In genomic region chr2:17878222-17879136, GRCh38 we compare ENCODE assay signal across 8 cellular contexts. TPM values are rescaled to one million over a fixed set of nuclear protein-coding genes. Genes with fewer than 3 reads are reported as not detected.
DNase-seq lines count a peak whose midpoint lies in the region; ATAC-seq and TF ChIP-seq lines count a peak whose summit lies in the region.

Gene KCNS3 (plus strand): TSS chr2:17878667. CDS start chr2:17931009, 52,342 bp downstream.

- H3K4me3 ChIP-seq in SJCRH30, result peak within 1 kb of the TSS; percentile 88
- peak within 1 kb of the TSS; percentile 62 for H3K4me3 ChIP-seq in ectodermal cell (ENCODE audit: insufficient read depth, low read depth, low read length)
- peak within 1 kb of the TSS; percentile 46 to 85 (median 56) for H3K4me3 ChIP-seq in tibial nerve

- H3K4me1 Mint-ChIP-seq in memory B cell, result peaks cover 12% of the 10 kb centered on the region

- ATAC-seq in GM19397 (IDR thresholded peaks at IDR 0.05; ENCODE audit: unreplicated experiment), result peak; percentile 87
- ATAC-seq in HG03378 (IDR thresholded peaks at IDR 0.05; ENCODE audit: unreplicated experiment), result peak; percentile 58
- peak; percentile 61 for ATAC-seq in memory B cell (ENCODE audit: low read depth)

- 0 out of 2 replicates have a peak, but pooled peaks cover 6% of the 10 kb centered on the region for H3K4me1 ChIP-seq in SJCRH30
- H3K4me1 ChIP-seq in ectodermal cell (ENCODE audit: control insufficient read depth, insufficient read depth, low read length), result no peaks in the 10 kb centered on the region
- peaks cover 0 to 28% (median 17%) of the 10 kb centered on the region in 4 donors for H3K4me1 ChIP-seq in tibial nerve

- H3K27me3 Mint-ChIP-seq in memory B cell, result peaks cover 27% of the 10 kb centered on the region

- peaks cover 2% of the 10 kb centered on the region for H3K36me3 Mint-ChIP-seq in memory B cell

- peak within 1 kb of the TSS; percentile 91 for H3K4me3 Mint-ChIP-seq in memory B cell

- 0% methylated on average over 114 of the region's 114 CpGs for WGBS in ectodermal cell, 2 experiments
- WGBS in tibial nerve, 2 donors, result 1% methylated on average over 34 to 52 of the region's 114 CpGs

- DNase-seq in DMS53 (lab: John Stamatoyannopoulos, UW) (peak; percentile 83), SJCRH30 (peak; percentile 62 to 80), memory B cell (ENCODE audit: low spot score in 2 of 2) (peak; percentile 6 to 43), tibial nerve (ENCODE audit: low spot score in 2 of 2) (no peak), MV-4-11 (lab: John Stamatoyannopoulos, UW) (no peak)

- no peak for TF ChIP-seq CTCF in tibial nerve (IDR thresholded peaks at IDR 0.05)

- H3K9me3 Mint-ChIP-seq in memory B cell, result peaks cover 2% of the 10 kb centered on the region

- H3K27ac ChIP-seq in SJCRH30 (peak within 1 kb of the TSS; percentile 84), ectodermal cell (ENCODE audit: insufficient read depth, low read depth, low read length, poor library complexity, severe bottlenecking) (no peak within 1 kb of the TSS), tibial nerve (peak within 1 kb of the TSS in 2 of 4 donors; percentile 40 to 81)

- H3K27me3 ChIP-seq in SJCRH30, result no peaks in the 10 kb centered on the region
- H3K27me3 ChIP-seq in ectodermal cell (ENCODE audit: control insufficient read depth, insufficient read depth, low read length, poor library complexity, severe bottlenecking), result peaks cover 57% of the 10 kb centered on the region
- H3K27me3 ChIP-seq in tibial nerve, result peaks cover 0 to 40% of the 10 kb centered on the region in 2 donors

- TF ChIP-seq POLR2A in tibial nerve (IDR thresholded peaks at IDR 0.05), result peak in 1 of 2 donors; percentile 49

- peaks cover 6% of the 10 kb centered on the region; the same call in 1 of the 2 replicates for H3K36me3 ChIP-seq in SJCRH30
- H3K36me3 ChIP-seq in ectodermal cell (ENCODE audit: control insufficient read depth, insufficient read depth, low read length), result no peaks in the 10 kb centered on the region
- no peaks in the 10 kb centered on the region for H3K36me3 ChIP-seq in tibial nerve

- peak within 1 kb of the TSS; percentile 26 for H3K27ac Mint-ChIP-seq in memory B cell

- TF ChIP-seq EP300 in tibial nerve (IDR thresholded peaks at IDR 0.05), result no peak

- H3K9me3 ChIP-seq in SJCRH30 (replicated peaks), result no peaks in the 10 kb centered on the region
- H3K9me3 ChIP-seq in ectodermal cell (ENCODE audit: control insufficient read depth, low read length), result no peaks in the 10 kb centered on the region
- H3K9me3 ChIP-seq in tibial nerve, result no peaks in the 10 kb centered on the region

RNA-seq across cellular contexts. Expression of gene KCNS3, which starts in this region (rescaled TPM):
- total RNA-seq in SJCRH30 (2014; rRNA removed; shearing (Covaris generic)), result 90.2 and 98.4 TPM in 2 replicates
- 6.8 TPM for polyA plus RNA-seq in ectodermal cell (2013, experiment 1 of 4)
- polyA plus RNA-seq in ectodermal cell (2013, experiment 2 of 4), result 8.3 TPM
- polyA plus RNA-seq in ectodermal cell (2013, experiment 3 of 4), result 7.1 TPM
- polyA plus RNA-seq in ectodermal cell (2013, experiment 4 of 4), result 7.2 TPM
- total RNA-seq in tibial nerve, result 10 to 100 TPM in 3 of 4 donors, 1 to 10 TPM in 1; 9.6 to 24.3 (median 16.5) TPM

Comparison
In these comparisons a context has a peak if more than half of its experiments do, and no peak if none do; other contexts are left out.
1. DNase-seq: peak in DMS53 (single experiment), SJCRH30 (2 of 2) and memory B cell (2 of 2); none in tibial nerve (0 of 2) and MV-4-11 (single experiment).
2. Peak in every context shown above with its lines, with median percentiles within 50 percentile points of each other: ATAC-seq and H3K4me3 ChIP-seq.